Comparison of ENCODE assay signal across 21 cellular contexts in genomic region chr5:76471994-76472337, GRCh38.
A peak's percentile ranks its signal among the peaks of the same experiment; 100 is the strongest.
DNase-seq lines count a peak whose midpoint lies in the region; ATAC-seq and TF ChIP-seq lines count a peak whose summit lies in the region.
"Had no signal": no experiment of that assay in that cellular context is flagged by ENCODE, and none has a peak within 500 bp of the region (broad histone marks: within the 10 kb centered on the region; RNA-seq: fewer than 3 reads in every experiment).

No MANE protein-coding gene starts in this region.

- WGBS in mesendoderm (ENCODE audit: extremely low coverage, insufficient coverage, low lambda C conversion rate) = no CpG with 5 or more reads among the region's 6 CpGs
- 79 to 81% methylated on average over 6 of the region's 6 CpGs for WGBS in tibial nerve, 2 donors

- no peak overlapping the region for H3K27ac ChIP-seq in CD8-positive, alpha-beta T cell (ENCODE audit: low read depth, low read length)
- H3K27ac ChIP-seq in mesendoderm (ENCODE audit: low read depth, low read length) = no peak overlapping the region
- peak overlapping the region in 1 of 4 donors; percentile 9 for H3K27ac ChIP-seq in tibial nerve
- H3K27ac ChIP-seq: 22Rv1 had no signal

- no peaks in the 10 kb centered on the region for H3K9me3 ChIP-seq in CD8-positive, alpha-beta T cell (ENCODE audit: low read length)
- no peaks in the 10 kb centered on the region for H3K9me3 ChIP-seq in tibial nerve
- H3K9me3 ChIP-seq: BE2C, MG63 had no signal

- H3K4me1 Mint-ChIP-seq in T-helper 1 cell treated with Interleukin-12 subunit alpha and Interleukin-12 subunit beta and Interleukin-4 antibody, amounts not matched to agents 30 μg/mL and 1 μg/mL, for 36 hours (ENCODE audit: low read depth) = peaks cover 56% of the 10 kb centered on the region
- H3K4me1 Mint-ChIP-seq in CD8-positive, alpha-beta T cell (ENCODE audit: low read depth) = peaks cover 79% of the 10 kb centered on the region

- peak overlapping the region; percentile 64 for H3K27ac Mint-ChIP-seq in T-helper 1 cell treated with Interleukin-12 subunit alpha and Interleukin-12 subunit beta and Interleukin-4 antibody, amounts not matched to agents 30 μg/mL and 1 μg/mL, for 36 hours
- H3K27ac Mint-ChIP-seq in CD8-positive, alpha-beta T cell = peak overlapping the region; percentile 88
- H3K27ac Mint-ChIP-seq in activated naive CD4-positive, alpha-beta T cell treated with anti-CD3 and anti-CD28 coated beads, Interleukin-2, amount 50 U/mL, for 72 hours = peak overlapping the region; percentile 73 to 93
- H3K27ac Mint-ChIP-seq: dendritic cell treated with granulocyte-macrophage colony-stimulating factor and Interleukin-4, amounts not matched to agents 40 ng/mL and 50 ng/mL, for 4 days had no signal

- H4K5ac ChIP-seq in mesendoderm (ENCODE audit: low read length) = no peak overlapping the region

- H3K4me3 ChIP-seq in CD8-positive, alpha-beta T cell (ENCODE audit: low read depth, low read length) = no peak overlapping the region
- H3K4me3 ChIP-seq in mesendoderm (ENCODE audit: low read length) (no peak overlapping the region), tibial nerve (no peak overlapping the region)
- H3K4me3 ChIP-seq: MG63 had no signal

- H3K79me1 ChIP-seq in mesendoderm (ENCODE audit: low read length) = no peaks in the 10 kb centered on the region

- H3K27me3 Mint-ChIP-seq in T-helper 1 cell treated with Interleukin-12 subunit alpha and Interleukin-12 subunit beta and Interleukin-4 antibody, amounts not matched to agents 30 μg/mL and 1 μg/mL, for 36 hours (ENCODE audit: low read depth) = no peaks in the 10 kb centered on the region
- H3K27me3 Mint-ChIP-seq in CD8-positive, alpha-beta T cell (ENCODE audit: low read depth) = no peaks in the 10 kb centered on the region
- H3K27me3 Mint-ChIP-seq: dendritic cell treated with granulocyte-macrophage colony-stimulating factor and Interleukin-4, amounts not matched to agents 40 ng/mL and 50 ng/mL, for 4 days; naive B cell had no signal

- peak overlapping the region; percentile 54 for H2AK5ac ChIP-seq in mesendoderm (ENCODE audit: low read length)

- H3K18ac ChIP-seq in mesendoderm (ENCODE audit: low read length) = no peak overlapping the region

- no peaks in the 10 kb centered on the region for H3K79me2 ChIP-seq in mesendoderm (ENCODE audit: control insufficient read depth, insufficient read depth, low read length)

- no peak for TF ChIP-seq CTCF in CD8-positive, alpha-beta T cell (IDR thresholded peaks at IDR 0.05)
- no peak for TF ChIP-seq CTCF in tibial nerve (IDR thresholded peaks at IDR 0.05)

- H2BK120ac ChIP-seq in mesendoderm (ENCODE audit: low read depth, low read length) = no peak overlapping the region

- no peak for ATAC-seq in CD8-positive, alpha-beta T cell
- no peak for ATAC-seq in activated naive CD4-positive, alpha-beta T cell treated with anti-CD3 and anti-CD28 coated beads, Interleukin-2, amount 50 U/mL, for 72 hours
- no peak for ATAC-seq in GM21723 (IDR thresholded peaks at IDR 0.05; ENCODE audit: unreplicated experiment)

- no peak overlapping the region for H3K23ac ChIP-seq in mesendoderm (ENCODE audit: low read length)

- H3K4ac ChIP-seq in mesendoderm (ENCODE audit: low read depth, low read length) = no peak overlapping the region

- H3K4me2 ChIP-seq in mesendoderm (ENCODE audit: low read length) = no peak overlapping the region

- H3K4me1 ChIP-seq in CD8-positive, alpha-beta T cell (ENCODE audit: insufficient read depth, low read length) = peaks cover 49% of the 10 kb centered on the region
- H3K4me1 ChIP-seq in mesendoderm (ENCODE audit: control insufficient read depth, low read depth, low read length) (peaks cover 4% of the 10 kb centered on the region), tibial nerve (peaks cover 0 to 14% (median 0%) of the 10 kb centered on the region in 4 donors)
- H3K4me1 ChIP-seq: BE2C had no signal

- DNase-seq in T-helper 1 cell (no peak), mesendoderm (no peak), NCI-H1436 (lab: John Stamatoyannopoulos, UW) (no peak), tibial nerve (ENCODE audit: low spot score in 2 of 2) (no peak)
- DNase-seq in CD8-positive, alpha-beta T cell = no peak
- DNase-seq in activated naive CD4-positive, alpha-beta T cell treated with anti-CD3 and anti-CD28 coated beads, Interleukin-2, amount 50 U/mL, for 72 hours (ENCODE audit: low spot score in 2 of 2) = no peak
- DNase-seq: activated CD8-positive, alpha-beta memory T cell treated with anti-CD3 and anti-CD28 coated beads, Interleukin-2, amount 50 U/mL, for 48 hours; BE2C; DMS 273 treated with DMSO at 0.1 percent for 48 hours; foreskin fibroblast; H7; islet precursor cell; naive B cell; NCI-H1436 treated with DMSO at 0.1 percent for 48 hours; stimulated activated naive CD4-positive, alpha-beta T cell treated with Interleukin-2 at 50 U/mL for 16 hours; T1000 had no signal

- CTCF ChIA-PET in CD8-positive, alpha-beta T cell (lab: Charles Lee) = interaction anchor here (0.8 kb wide), 2 partner anchors 66 to 68 kb away, joined by 3 to 4 read pairs; no protein-coding TSS in a partner anchor

- peak overlapping the region; percentile 27 for H3K4me3 Mint-ChIP-seq in T-helper 1 cell treated with Interleukin-12 subunit alpha and Interleukin-12 subunit beta and Interleukin-4 antibody, amounts not matched to agents 30 μg/mL and 1 μg/mL, for 36 hours
- peak overlapping the region; percentile 12 for H3K4me3 Mint-ChIP-seq in CD8-positive, alpha-beta T cell
- H3K4me3 Mint-ChIP-seq: dendritic cell treated with granulocyte-macrophage colony-stimulating factor and Interleukin-4, amounts not matched to agents 40 ng/mL and 50 ng/mL, for 4 days; naive B cell had no signal

- H3K56ac ChIP-seq in mesendoderm (ENCODE audit: low read length) = no peak overlapping the region

- H2BK15ac ChIP-seq in mesendoderm (replicated peaks; ENCODE audit: low read depth) = no peak overlapping the region

- no peaks in the 10 kb centered on the region for H3K36me3 ChIP-seq in CD8-positive, alpha-beta T cell (ENCODE audit: insufficient read depth, low read length)
- H3K36me3 ChIP-seq in mesendoderm (ENCODE audit: control insufficient read depth, insufficient read depth, low read length) = no peaks in the 10 kb centered on the region
- no peaks in the 10 kb centered on the region for H3K36me3 ChIP-seq in tibial nerve
- H3K36me3 ChIP-seq: BE2C, MG63 had no signal

- peaks cover 3% of the 10 kb centered on the region for H3K9me3 Mint-ChIP-seq in T-helper 1 cell treated with Interleukin-12 subunit alpha and Interleukin-12 subunit beta and Interleukin-4 antibody, amounts not matched to agents 30 μg/mL and 1 μg/mL, for 36 hours
- H3K9me3 Mint-ChIP-seq in CD8-positive, alpha-beta T cell = no peaks in the 10 kb centered on the region
- H3K9me3 Mint-ChIP-seq in activated naive CD4-positive, alpha-beta T cell treated with anti-CD3 and anti-CD28 coated beads, Interleukin-2, amount 50 U/mL, for 72 hours = peaks cover 11 to 15% of the 10 kb centered on the region in 2 donors
- H3K9me3 Mint-ChIP-seq: dendritic cell treated with granulocyte-macrophage colony-stimulating factor and Interleukin-4, amounts not matched to agents 40 ng/mL and 50 ng/mL, for 4 days; naive B cell had no signal

- intact Hi-C loops in CD8-positive, alpha-beta T cell (cut with DNase I, micrococcal nuclease) = loop anchor here (2.0 to 5.0 kb wide), 2 partner anchors 69 to 70 kb away; partner anchors contain the start of gene IQGAP2 (in 1 of the 2)

- no peak overlapping the region for H2BK5ac ChIP-seq in mesendoderm (ENCODE audit: low read length)

- no peak overlapping the region for H3K9ac ChIP-seq in mesendoderm (ENCODE audit: low read length)

- H3K36me3 Mint-ChIP-seq in T-helper 1 cell treated with Interleukin-12 subunit alpha and Interleukin-12 subunit beta and Interleukin-4 antibody, amounts not matched to agents 30 μg/mL and 1 μg/mL, for 36 hours (ENCODE audit: low read depth) = peaks cover 23% of the 10 kb centered on the region
- peaks cover 20% of the 10 kb centered on the region for H3K36me3 Mint-ChIP-seq in CD8-positive, alpha-beta T cell
- peaks cover 9 to 31% of the 10 kb centered on the region in 2 donors for H3K36me3 Mint-ChIP-seq in activated naive CD4-positive, alpha-beta T cell treated with anti-CD3 and anti-CD28 coated beads, Interleukin-2, amount 50 U/mL, for 72 hours
- H3K36me3 Mint-ChIP-seq: naive B cell had no signal

- no peak overlapping the region for H4K8ac ChIP-seq in mesendoderm (ENCODE audit: low read depth, low read length)

- TF ChIP-seq EP300 in tibial nerve (IDR thresholded peaks at IDR 0.05) = no peak

- H3K27me3 ChIP-seq in CD8-positive, alpha-beta T cell (ENCODE audit: insufficient read depth, low read length) = no peaks in the 10 kb centered on the region
- H3K27me3 ChIP-seq in mesendoderm (ENCODE audit: insufficient read depth, low read length, poor library complexity) = no peaks in the 10 kb centered on the region
- no peaks in the 10 kb centered on the region for H3K27me3 ChIP-seq in tibial nerve
- H3K27me3 ChIP-seq: BE2C, MG63 had no signal

- no peak for TF ChIP-seq POLR2A in tibial nerve (IDR thresholded peaks at IDR 0.05)

- POLR2A ChIA-PET in CD8-positive, alpha-beta T cell (lab: Charles Lee) = no interaction called here
